29 cellular contexts compared by ENCODE assay signal in genomic region chr19:50464348-50464747, GRCh38. TPM values are rescaled to one million over a fixed set of nuclear protein-coding genes. Genes with fewer than 3 reads are reported as not detected.
"Had no signal": no experiment of that assay in that cellular context is flagged by ENCODE, and none has a peak within 500 bp of the region (broad histone marks: within the 10 kb centered on the region; RNA-seq: fewer than 3 reads in every experiment).

No MANE protein-coding gene starts in this region.

- ATAC-seq: activated CD4-positive, CD25-positive, alpha-beta regulatory T cell treated with anti-CD3 and anti-CD28 coated beads, Interleukin-2, amount 50 U/mL, for 24 hours; activated CD8-positive, alpha-beta T cell treated with anti-CD3 and anti-CD28 coated beads, Interleukin-2, amount 10 ng/mL, durations not matched to agents 7 days and 5 days; body of pancreas; Panc1; Right ventricle myocardium inferior; T-cell had no signal

- H3K4me1 ChIP-seq: ascending aorta, body of pancreas had no signal

- DNase-seq: activated CD4-positive, alpha-beta T cell treated with anti-CD3 and anti-CD28 coated beads for 4 hours; activated CD8-positive, alpha-beta memory T cell treated with anti-CD3 and anti-CD28 coated beads, Interleukin-2, amount 50 U/mL, for 48 hours; activated CD8-positive, alpha-beta T cell treated with anti-CD3 and anti-CD28 coated beads, Interleukin-2, amount 10 ng/mL, durations not matched to agents 7 days and 5 days; activated effector memory CD4-positive, alpha-beta T cell treated with Interleukin-2 at 50 U/mL for 16 hours; activated naive CD4-positive, alpha-beta T cell; activated T-cell treated with anti-CD3 and anti-CD28 coated beads, Interleukin-2, amount 50 U/mL, for 1 hour; body of pancreas; central memory CD4-positive, alpha-beta T cell; Kasumi-1; KBM-7; NCI-H1105 treated with DMSO at 0.1 percent for 48 hours; NCI-H1436 treated with DMSO at 0.1 percent for 48 hours; NCI-H1930; NCI-H2171; NCI-H2227 treated with DMSO at 0.1 percent for 48 hours; NCI-H446 treated with DMSO at 0.1 percent for 48 hours; NCI-H526; NCI-H774; NK-92 treated with Interleukin-12 subunit alpha and Interleukin-12 subunit beta, amount 100 ng/mL, for 24 hours; OCI-M1; RPMI8226; T-cell had no signal

- H3K27ac ChIP-seq: ascending aorta, body of pancreas, SK-N-MC had no signal

- H3K36me3 ChIP-seq: ascending aorta had no signal

- H3K27me3 ChIP-seq: ascending aorta had no signal

- H3K36me3 Mint-ChIP-seq: activated naive CD4-positive, alpha-beta T cell treated with anti-CD3 and anti-CD28 coated beads, Interleukin-2, amount 50 U/mL, for 24 hours; T-cell had no signal

- H3K9me3 Mint-ChIP-seq: activated naive CD4-positive, alpha-beta T cell treated with anti-CD3 and anti-CD28 coated beads, Interleukin-2, amount 50 U/mL, for 24 hours; T-cell had no signal

- H3K4me3 Mint-ChIP-seq: activated CD8-positive, alpha-beta T cell treated with anti-CD3 and anti-CD28 coated beads, Interleukin-2, amount 10 ng/mL, durations not matched to agents 7 days and 5 days; activated naive CD4-positive, alpha-beta T cell treated with anti-CD3 and anti-CD28 coated beads, Interleukin-2, amount 50 U/mL, for 24 hours; T-cell had no signal

- H3K27ac Mint-ChIP-seq: activated CD8-positive, alpha-beta T cell treated with anti-CD3 and anti-CD28 coated beads, Interleukin-2, amount 10 ng/mL, durations not matched to agents 7 days and 5 days; activated naive CD4-positive, alpha-beta T cell treated with anti-CD3 and anti-CD28 coated beads, Interleukin-2, amount 50 U/mL, for 24 hours; T-cell had no signal

- H3K4me3 ChIP-seq: ascending aorta, body of pancreas, SK-N-MC had no signal

- H3K9me3 ChIP-seq: ascending aorta, body of pancreas had no signal

RNA-seq across cellular contexts. Expression of gene GARIN5A, which starts 12.3 kb away (rescaled TPM):
- total RNA-seq: ascending aorta had no signal

RNA-seq across cellular contexts. Expression of gene MYBPC2, which starts 31.7 kb away (rescaled TPM):
- total RNA-seq: activated CD8-positive, alpha-beta T cell treated with anti-CD3 and anti-CD28 coated beads, Interleukin-2, amount 10 ng/mL, durations not matched to agents 7 days and 5 days; ascending aorta; body of pancreas; bronchial epithelial cell had no signal

RNA-seq across cellular contexts. Expression of gene SPIB, which starts 45.6 kb away (rescaled TPM):
- total RNA-seq: ascending aorta, bronchial epithelial cell, Right ventricle myocardium inferior had no signal
